8 cellular contexts compared by ENCODE assay signal in genomic region chr16:67279296-67280089, GRCh38. TPM values are rescaled to one million over a fixed set of nuclear protein-coding genes. Genes with fewer than 3 reads are reported as not detected.
DNase-seq lines count a peak whose midpoint lies in the region; ATAC-seq, FAIRE-seq and TF ChIP-seq lines count a peak whose summit lies in the region.

Gene PLEKHG4, plus strand, starts transcription at chr16:67279532. Its CDS starts 513 bp downstream, at chr16:67280045.

- H3K27ac Mint-ChIP-seq in Caco-2 (ENCODE audit: unreplicated experiment) (peak within 1 kb of the TSS; percentile 66), osteocyte (ENCODE audit: unreplicated experiment) (peak within 1 kb of the TSS; percentile 79)

- H3K4me3 Mint-ChIP-seq in Caco-2 (ENCODE audit: unreplicated experiment), result peak within 1 kb of the TSS; percentile 84
- peak within 1 kb of the TSS; percentile 64 for H3K4me3 Mint-ChIP-seq in osteocyte (ENCODE audit: unreplicated experiment)

- peaks cover 29% of the 10 kb centered on the region for H3K9me1 ChIP-seq in IMR-90 (ENCODE audit: insufficient read depth, low read length)

- in situ Hi-C loops in IMR-90 (cut with MboI; ENCODE audit: low sequenced_read_pairs), result no loop called here

- H3K4me1 ChIP-seq in Caco-2 (peaks cover 20% of the 10 kb centered on the region), IMR-90 (ENCODE audit: control insufficient read depth, insufficient read depth, low read length) (peaks cover 26% of the 10 kb centered on the region), RWPE2 (ENCODE audit: insufficient read depth, poor library complexity, severe bottlenecking) (peaks cover 21% of the 10 kb centered on the region), thoracic aorta (ENCODE audit: control insufficient read depth in 1 of 2, low read depth in 2 of 2) (peaks cover 16 to 25% of the 10 kb centered on the region in 2 donors)

- H3K36me3 ChIP-seq in Caco-2 (ENCODE audit: control insufficient read depth, insufficient read depth, low read length) (peaks cover 3% of the 10 kb centered on the region; the same call in 1 of the 2 replicates), IMR-90 (ENCODE audit: control insufficient read depth, insufficient read depth, low read length) (0 out of 2 replicates have a peak, but pooled peaks cover 3% of the 10 kb centered on the region), RWPE2 (ENCODE audit: low read depth) (peaks cover 52% of the 10 kb centered on the region), thoracic aorta (no peaks in the 10 kb centered on the region)

- POLR2A ChIA-PET in Caco-2 (lab: Charles Lee), result interaction anchor here (0.6 to 1.6 kb wide), 2 partner anchors 19 to 33 kb away, joined by 3 to 5 read pairs; no protein-coding TSS in a partner anchor
- POLR2A ChIA-PET in IMR-90 (lab: Charles Lee; ENCODE audit: unreplicated experiment), result no interaction called here

- H3K4me2 ChIP-seq in IMR-90 (ENCODE audit: low read depth, low read length), result peak within 1 kb of the TSS; percentile 87

- DNase-seq in Caco-2 (peak; percentile 85 to 93), IMR-90 (peak; percentile 66), RWPE2 (ENCODE audit: low spot score) (no peak), frontal cortex (ENCODE audit: low spot score in 2 of 2) (peak; percentile 86 to 90), osteocyte (ENCODE audit: extremely low spot score, unreplicated experiment) (no peak), thoracic aorta (ENCODE audit: low spot score) (no peak)
- DNase-seq in activated effector memory CD4-positive, alpha-beta T cell treated with anti-CD3 and anti-CD28 coated beads, Interleukin-2, amount 50 U/mL, for 16 hours, result peak; percentile 93

- peak within 1 kb of the TSS; percentile 95 for H2BK5ac ChIP-seq in IMR-90 (ENCODE audit: low read depth, low read length, poor library complexity, severe bottlenecking)

- peak; percentile 39 for TF ChIP-seq POLR2A in IMR-90 (IDR thresholded peaks at IDR 0.05; ENCODE audit: low read depth, low read length)

- intact Hi-C loops in Caco-2 (cut with micrococcal nuclease; ENCODE audit: unreplicated experiment), result loop anchor here (2.0 to 5.0 kb wide), 3 partner anchors 19 to 168 kb away; no protein-coding TSS in a partner anchor
- intact Hi-C loops in IMR-90 (cut with micrococcal nuclease), result no loop called here

- CTCF ChIA-PET in Caco-2 (lab: Charles Lee), result interaction anchor here (0.6 to 1.3 kb wide), 3 partner anchors 11 to 60 kb away, joined by 3 read pairs; no protein-coding TSS in a partner anchor
- CTCF ChIA-PET in IMR-90 (lab: Yijun Ruan, JAX), result no interaction called here

- peak within 1 kb of the TSS; percentile 97 for H4K91ac ChIP-seq in IMR-90 (ENCODE audit: insufficient read depth, low read depth, low read length)

- H2AK9ac ChIP-seq in IMR-90 (replicated peaks; ENCODE audit: low read depth, low read length, poor library complexity), result peak within 1 kb of the TSS; percentile 94

- H2BK20ac ChIP-seq in IMR-90 (ENCODE audit: low read depth, low read length), result peak within 1 kb of the TSS; percentile 99

- H3K36me3 Mint-ChIP-seq in Caco-2 (ENCODE audit: insufficient read depth, unreplicated experiment), result peaks cover 12% of the 10 kb centered on the region
- peaks cover 3% of the 10 kb centered on the region for H3K36me3 Mint-ChIP-seq in osteocyte (ENCODE audit: unreplicated experiment)

- peaks cover 7% of the 10 kb centered on the region for H3K4me1 Mint-ChIP-seq in Caco-2 (ENCODE audit: low read depth, unreplicated experiment)
- peaks cover 34% of the 10 kb centered on the region for H3K4me1 Mint-ChIP-seq in osteocyte (ENCODE audit: unreplicated experiment)

- TF ChIP-seq CTCF in Caco-2 (IDR thresholded peaks at IDR 0.05; ENCODE audit: insufficient read depth in 1 of 2, low read depth in 1 of 2, low read length in 1 of 2, severe bottlenecking in 1 of 2, unreplicated experiment in 1 of 2) (peak; percentile 63 to 94), IMR-90 (conservative IDR thresholded peaks at IDR 0.05; ENCODE audit: low read depth, low read length) (peak; percentile 88), RWPE2 (IDR thresholded peaks at IDR 0.05; ENCODE audit: poor library complexity, severe bottlenecking) (peak; percentile 96), osteocyte (IDR thresholded peaks at IDR 0.05) (peak; percentile 77), thoracic aorta (IDR thresholded peaks at IDR 0.05) (peak; percentile 68)

- peak within 1 kb of the TSS; percentile 62 for H4K5ac ChIP-seq in IMR-90 (ENCODE audit: low read depth, low read length)

- H3K9me3 Mint-ChIP-seq in Caco-2 (ENCODE audit: unreplicated experiment) (no peaks in the 10 kb centered on the region), osteocyte (ENCODE audit: unreplicated experiment) (no peaks in the 10 kb centered on the region)

- peak within 1 kb of the TSS; percentile 66 for H3K18ac ChIP-seq in IMR-90 (ENCODE audit: low read depth, low read length)

- H3K79me1 ChIP-seq in IMR-90 (ENCODE audit: low read depth in 1 of 2, low read length in 2 of 2), result peaks cover 13 to 33% of the 10 kb centered on the region in 2 experiments; a peak in 3 of 4 replicates

- H3K56ac ChIP-seq in IMR-90 (ENCODE audit: extremely low read depth, insufficient read depth, low read length), result peak within 1 kb of the TSS; percentile 92

- H2AK5ac ChIP-seq in IMR-90 (ENCODE audit: low read depth, low read length), result peak within 1 kb of the TSS; percentile 98

- H4K20me1 ChIP-seq in IMR-90 (ENCODE audit: insufficient read depth, low read length), result 0 out of 2 replicates have a peak, but pooled peaks cover 4% of the 10 kb centered on the region

- dilution Hi-C loops in IMR-90 (cut with HindIII; ENCODE audit: low sequenced_read_pairs, unreplicated experiment), result no loop called here

- H3K27me3 ChIP-seq in Caco-2 (replicated peaks; ENCODE audit: control insufficient read depth, insufficient read depth, low read length) (no peaks in the 10 kb centered on the region), IMR-90 (ENCODE audit: control insufficient read depth, insufficient read depth, low read length) (no peaks in the 10 kb centered on the region), RWPE2 (ENCODE audit: insufficient read depth, poor library complexity, severe bottlenecking) (no peaks in the 10 kb centered on the region), thoracic aorta (replicated peaks; ENCODE audit: insufficient read depth) (no peaks in the 10 kb centered on the region)

- BruUV-seq in Caco-2 (replicated peaks; lab: Mats Ljungman, UMichigan), result TSS peak; percentile 55
- BruUV-seq in IMR-90 (replicated peaks; lab: Mats Ljungman, UMichigan), result no TSS peak

- TF ChIP-seq RAD21 in IMR-90 (IDR thresholded peaks at IDR 0.05; ENCODE audit: low read length), result peak; percentile 75

- H3K14ac ChIP-seq in IMR-90 (replicated peaks; ENCODE audit: low read depth, low read length), result peak within 1 kb of the TSS; percentile 95

- peak within 1 kb of the TSS; percentile 79 to 92 for H4K8ac ChIP-seq in IMR-90 (ENCODE audit: low read depth in 2 of 2, low read length in 2 of 2)

- H3K27ac ChIP-seq in IMR-90 (ENCODE audit: insufficient read depth, low read length), result peak within 1 kb of the TSS; percentile 91
- H3K27ac ChIP-seq in RWPE2 (ENCODE audit: poor library complexity, severe bottlenecking), result peak within 1 kb of the TSS; percentile 95
- peak within 1 kb of the TSS; percentile 77 to 82 for H3K27ac ChIP-seq in thoracic aorta

- H3K23ac ChIP-seq in IMR-90 (ENCODE audit: low read depth, low read length), result peak within 1 kb of the TSS; percentile 89

- H3K4me3 ChIP-seq in Caco-2 (ENCODE audit: low read depth, low read length) (peak within 1 kb of the TSS; percentile 88), IMR-90 (ENCODE audit: insufficient read depth, low read depth, low read length) (peak within 1 kb of the TSS; percentile 45), RWPE2 (ENCODE audit: severe bottlenecking) (peak within 1 kb of the TSS; percentile 80), thoracic aorta (peak within 1 kb of the TSS; percentile 71)

- no peak for FAIRE-seq in frontal cortex (lab: Jason Lieb, UNC)

- H3K27me3 Mint-ChIP-seq in Caco-2 (ENCODE audit: insufficient read depth, unreplicated experiment) (no peaks in the 10 kb centered on the region), osteocyte (ENCODE audit: unreplicated experiment) (no peaks in the 10 kb centered on the region)

- H2BK15ac ChIP-seq in IMR-90 (ENCODE audit: low read depth, low read length), result peak within 1 kb of the TSS; percentile 94

- WGBS in IMR-90 (ENCODE audit: extremely low coverage in 2 of 2, insufficient read length in 1 of 2), 2 experiments, result 29% methylated on average over 23 of the region's 83 CpGs; no CpG with 5 or more reads in 1 of the 2 experiments

- peak within 1 kb of the TSS; percentile 99 for H3K4ac ChIP-seq in IMR-90 (ENCODE audit: low read depth, low read length)

- H2BK120ac ChIP-seq in IMR-90 (ENCODE audit: low read depth, low read length), result peak within 1 kb of the TSS; percentile 99

- ATAC-seq in GM21360 (IDR thresholded peaks at IDR 0.05; ENCODE audit: unreplicated experiment) (peak; percentile 66), IMR-90 (ENCODE audit: low read depth) (peak; percentile 73), RWPE2 (ENCODE audit: low read depth) (peak; percentile 78), thoracic aorta (ENCODE audit: insufficient number of reproducible peaks, low FRiP score, low read depth) (peak; percentile 62)

- H3K9me3 ChIP-seq in Caco-2 (no peaks in the 10 kb centered on the region), IMR-90 (ENCODE audit: control insufficient read depth, insufficient read depth, low read length) (no peaks in the 10 kb centered on the region), RWPE2 (ENCODE audit: severe bottlenecking) (no peaks in the 10 kb centered on the region), thoracic aorta (no peaks in the 10 kb centered on the region)

- H2AFZ ChIP-seq in IMR-90 (replicated peaks; ENCODE audit: low read length, poor library complexity), result peak within 1 kb of the TSS; percentile 92

- peak within 1 kb of the TSS; percentile 82 for H3K9ac ChIP-seq in IMR-90 (ENCODE audit: low read depth, low read length)

TF ChIP-seq in IMR-90, 13 proteins besides CTCF, POLR2A, EP300 and RAD21 (continues in another document):
- TF ChIP-seq MAZ (IDR thresholded peaks at IDR 0.05; ENCODE audit: borderline replicate concordance, low read depth, low read length), result peak; percentile 63; the same call in 1 of the 2 replicates
- TF ChIP-seq RFX5 (IDR thresholded peaks at IDR 0.05; ENCODE audit: low read depth, low read length), result no peak
- TF ChIP-seq, protein P1, sequence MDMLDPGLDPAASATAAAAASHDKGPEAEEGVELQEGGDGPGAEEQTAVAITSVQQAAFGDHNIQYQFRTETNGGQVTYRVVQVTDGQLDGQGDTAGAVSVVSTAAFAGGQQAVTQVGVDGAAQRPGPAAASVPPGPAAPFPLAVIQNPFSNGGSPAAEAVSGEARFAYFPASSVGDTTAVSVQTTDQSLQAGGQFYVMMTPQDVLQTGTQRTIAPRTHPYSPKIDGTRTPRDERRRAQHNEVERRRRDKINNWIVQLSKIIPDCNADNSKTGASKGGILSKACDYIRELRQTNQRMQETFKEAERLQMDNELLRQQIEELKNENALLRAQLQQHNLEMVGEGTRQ (IDR thresholded peaks at IDR 0.05; ENCODE audit: low read depth, low read length), result peak; percentile 61

RNA-seq across cellular contexts. Expression of gene PLEKHG4, which starts in this region (rescaled TPM):
- total RNA-seq in Caco-2 (2022) (91.0 and 96.4 TPM in 2 replicates), IMR-90 (2012; rRNA removed) (8.3 and 14.0 TPM in 2 replicates), frontal cortex (2.9 TPM), osteocyte (10.1 and 11.4 TPM in 2 replicates), thoracic aorta (10 to 100 TPM in 1 of 2 donors, 1 to 10 TPM in 1; 3.1 to 15.6 TPM)
- polyA plus RNA-seq in IMR-90 (2012; rRNA removed), result 50.7 and 56.8 TPM in 2 replicates
- 15.6 and 26.1 TPM in 2 replicates for polyA plus RNA-seq in IMR-90 (2012; cell fraction: cytosol; rRNA removed)
- 214 and 556 TPM in 2 replicates for polyA plus RNA-seq in IMR-90 (2012; cell fraction: nucleus; rRNA removed; ENCODE audit: low replicate concordance)

Comparison
In these comparisons a context has a peak if more than half of its experiments do, and no peak if none do; other contexts are left out.
1. DNase-seq: peak in Caco-2 (2 of 2), IMR-90 (single experiment), activated effector memory CD4-positive, alpha-beta T cell treated with anti-CD3 and anti-CD28 coated beads, Interleukin-2, amount 50 U/mL, for 16 hours (single experiment) and frontal cortex (2 of 2); none in RWPE2 (single experiment), osteocyte (single experiment) and thoracic aorta (single experiment).
2. Peak in every context shown above with its lines, with median percentiles within 50 percentile points of each other: H3K4me3 ChIP-seq, CTCF ChIP-seq, ATAC-seq and H3K27ac ChIP-seq.